In the genomic region with DNA sequence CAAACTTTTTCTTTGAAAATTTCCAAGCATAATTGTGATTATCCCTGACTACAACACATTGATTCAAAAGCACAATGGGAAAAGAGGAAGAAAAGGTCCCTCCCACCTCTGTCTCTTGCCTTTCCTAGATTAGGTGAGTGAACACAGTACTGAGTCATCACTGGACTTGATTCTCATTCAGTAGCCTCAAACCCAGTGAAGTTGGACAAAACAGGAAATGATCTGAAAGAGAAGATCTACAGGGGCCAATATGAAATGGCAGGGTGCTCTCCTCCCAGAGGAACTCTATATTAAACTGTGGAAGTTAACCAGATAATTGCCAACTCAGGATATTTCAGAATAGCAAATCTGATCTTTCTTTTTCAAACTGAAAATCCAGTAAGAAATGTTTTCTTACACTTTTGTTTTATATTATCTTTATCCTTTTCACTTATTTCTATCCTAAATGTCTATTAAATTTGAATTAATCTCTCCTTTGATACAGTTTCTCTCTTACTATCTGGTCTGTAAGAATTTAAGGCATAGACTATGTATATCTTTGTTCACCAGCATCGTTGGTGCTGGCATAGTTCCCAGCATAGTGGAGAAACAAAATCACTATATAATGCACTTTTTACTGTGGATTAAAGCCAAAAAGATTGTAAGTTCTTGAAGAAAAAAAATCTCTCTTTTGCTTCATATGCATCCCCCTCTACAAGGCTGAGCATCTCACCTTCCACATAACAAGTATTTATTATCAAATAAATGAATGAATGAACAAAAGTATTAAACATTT, we compare ENCODE assay signal across 8 cellular contexts. TPM values are rescaled to one million over a fixed set of nuclear protein-coding genes. Genes with fewer than 3 reads are reported as not detected.
DNase-seq lines count a peak whose midpoint lies in the region; ATAC-seq and TF ChIP-seq lines count a peak whose summit lies in the region.

No MANE protein-coding gene starts in this region.

- no peak overlapping the region for H3K4me3 ChIP-seq in OCI-LY7 (ENCODE audit: low read depth, low read length, poor library complexity, severe bottlenecking)

- no peak overlapping the region for H2AK5ac ChIP-seq in H9 (ENCODE audit: insufficient read length, low read length)

- no peaks in the 10 kb centered on the region for H4K20me1 ChIP-seq in OCI-LY7 (ENCODE audit: insufficient read depth, low read length)
- no peaks in the 10 kb centered on the region for H4K20me1 ChIP-seq in H9 (ENCODE audit: control insufficient read depth, insufficient read depth, insufficient read length)

- H3K4ac ChIP-seq in H9 (ENCODE audit: low read depth, low read length): no peak overlapping the region

- TF ChIP-seq CTCF in OCI-LY7 (conservative IDR thresholded peaks at IDR 0.05; ENCODE audit: low read length) (no peak), H9 (conservative IDR thresholded peaks at IDR 0.05) (no peak)

- peak overlapping the region; percentile 91 for H3K4me3 Mint-ChIP-seq in natural killer cell treated with Interleukin-12 subunit alpha and Interleukin-12 subunit beta and Interleukin-15 and Interleukin-18, amount 100 ng/mL, for 72 hours
- H3K4me3 Mint-ChIP-seq in H9: no peak overlapping the region

- H3K18ac ChIP-seq in H9 (ENCODE audit: insufficient read length, low read depth, low read length): no peak overlapping the region

- no peak overlapping the region for H3K23ac ChIP-seq in H9 (ENCODE audit: insufficient read length, low read depth, low read length)

- H3K79me1 ChIP-seq in H9 (ENCODE audit: insufficient read depth, low read depth, low read length, poor library complexity, severe bottlenecking): no peaks in the 10 kb centered on the region

- H2BK120ac ChIP-seq in H9 (ENCODE audit: low read depth, low read length, poor library complexity, severe bottlenecking): no peak overlapping the region

- peak overlapping the region; percentile 87 for H2AFZ ChIP-seq in OCI-LY7 (ENCODE audit: low read length)
- no peak overlapping the region for H2AFZ ChIP-seq in H9 (ENCODE audit: low read length)

- H3K27me3 ChIP-seq in H9 (ENCODE audit: insufficient read depth, low read length): no peaks in the 10 kb centered on the region

- H3K79me2 ChIP-seq in OCI-LY7 (ENCODE audit: insufficient read depth, low read depth, low read length) (no peaks in the 10 kb centered on the region), H9 (ENCODE audit: insufficient read depth, low read length) (no peaks in the 10 kb centered on the region)

- peaks cover 64% of the 10 kb centered on the region for H3K4me1 ChIP-seq in OCI-LY7 (ENCODE audit: insufficient read depth, low read length, poor library complexity, severe bottlenecking)
- H3K4me1 ChIP-seq in H9 (ENCODE audit: insufficient read depth, low read length): peaks cover 3% of the 10 kb centered on the region; the same call in 1 of the 2 replicates

- no peak overlapping the region for H2BK20ac ChIP-seq in H9 (ENCODE audit: low read depth, low read length, poor library complexity, severe bottlenecking)

- H2BK5ac ChIP-seq in H9 (ENCODE audit: insufficient read length, low read length): no peak overlapping the region

- intact Hi-C loops in OCI-LY7 (cut with micrococcal nuclease; ENCODE audit: unreplicated experiment): no loop called here

- peaks cover 87 to 88% of the 10 kb centered on the region in 2 donors for H3K4me1 Mint-ChIP-seq in natural killer cell treated with Interleukin-12 subunit alpha and Interleukin-12 subunit beta and Interleukin-15 and Interleukin-18, amount 100 ng/mL, for 72 hours (ENCODE audit: low read depth in 2 of 2)
- peaks cover 9% of the 10 kb centered on the region in 2 experiments for H3K4me1 Mint-ChIP-seq in H9

- no peak overlapping the region for H4K91ac ChIP-seq in H9 (ENCODE audit: insufficient read length, low read depth, low read length)

- H3K9me2 ChIP-seq in OCI-LY7 (ENCODE audit: insufficient read depth, low read length): no peaks in the 10 kb centered on the region

- no peaks in the 10 kb centered on the region for H3K36me3 Mint-ChIP-seq in natural killer cell treated with Interleukin-12 subunit alpha and Interleukin-12 subunit beta and Interleukin-15 and Interleukin-18, amount 100 ng/mL, for 72 hours
- H3K36me3 Mint-ChIP-seq in H9 (ENCODE audit: insufficient read depth in 1 of 3, low read depth in 3 of 3): no peaks in the 10 kb centered on the region

- peaks cover 6% of the 10 kb centered on the region for H3K9me3 Mint-ChIP-seq in natural killer cell treated with Interleukin-12 subunit alpha and Interleukin-12 subunit beta and Interleukin-15 and Interleukin-18, amount 100 ng/mL, for 72 hours
- H3K9me3 Mint-ChIP-seq in H9: no peaks in the 10 kb centered on the region

- ATAC-seq in HG02885 (IDR thresholded peaks at IDR 0.05; ENCODE audit: poor library complexity, unreplicated experiment): peak; percentile 67
- ATAC-seq in natural killer cell treated with Interleukin-12 subunit alpha and Interleukin-12 subunit beta and Interleukin-15 and Interleukin-18, amount 100 ng/mL, for 72 hours: peak in 1 of 2 donors; percentile 50

- H3K9me3 ChIP-seq in OCI-LY7 (ENCODE audit: low read length): no peaks in the 10 kb centered on the region
- no peaks in the 10 kb centered on the region for H3K9me3 ChIP-seq in H9 (ENCODE audit: control insufficient read depth, low read depth, low read length)

- no peaks in the 10 kb centered on the region for H3K36me3 ChIP-seq in OCI-LY7 (ENCODE audit: insufficient read depth, low read length)

- H3K9ac ChIP-seq in H9 (ENCODE audit: extremely low read depth, insufficient read length, low read length): no peak overlapping the region

- no peak overlapping the region for H3K56ac ChIP-seq in H9 (ENCODE audit: insufficient read length, low read depth, low read length)

- POLR2A ChIA-PET in OCI-LY7 (lab: Charles Lee): interaction anchor here (0.7 to 1.5 kb wide), 4 partner anchors 9 to 124 kb away, joined by 3 to 8 read pairs (median 4); no protein-coding TSS in a partner anchor

- H3K23me2 ChIP-seq in H9 (ENCODE audit: insufficient read length, low read depth, low read length, poor library complexity, severe bottlenecking): no peaks in the 10 kb centered on the region

- no peak overlapping the region for H4K8ac ChIP-seq in H9 (replicated peaks; ENCODE audit: insufficient read length, low read depth, low read length)

- peak overlapping the region; percentile 55 for H3K4me2 ChIP-seq in OCI-LY7 (ENCODE audit: low read length)
- H3K4me2 ChIP-seq in H9 (ENCODE audit: insufficient read depth, insufficient read length, low read length): no peak overlapping the region

- no peak overlapping the region for H2BK12ac ChIP-seq in H9 (ENCODE audit: insufficient read length, low read depth, low read length)

- peak; percentile 45 for DNase-seq in SIG-M5 treated with dmso at 0.1 percent for 504 hours (lab: John Stamatoyannopoulos, UW; ENCODE audit: unreplicated experiment)
- no peak for DNase-seq in SIG-M5 (lab: John Stamatoyannopoulos, UW)
- peak; percentile 55 for DNase-seq in OCI-LY7 (ENCODE audit: low spot score)
- DNase-seq in natural killer cell treated with Interleukin-12 subunit alpha and Interleukin-12 subunit beta and Interleukin-15 and Interleukin-18, amount 100 ng/mL, for 72 hours (ENCODE audit: low spot score): no peak
- DNase-seq in H9: no peak
- DNase-seq in stimulated activated CD4-positive, alpha-beta T cell treated with anti-CD3 and anti-CD28 coated beads, Interleukin-4, amount 100 ng/mL, for 1 hour: no peak
- DNase-seq in stimulated activated CD4-positive, alpha-beta T cell treated with anti-CD3 and anti-CD28 coated beads, Interleukin-15, amount 100 ng/mL, for 24 hours: no peak

- CTCF ChIA-PET in OCI-LY7 (lab: Charles Lee; ENCODE audit: unreplicated experiment): no interaction called here

- no TSS peak for BruUV-seq in OCI-LY7 (replicated peaks; lab: Mats Ljungman, UMichigan)

- H2BK15ac ChIP-seq in H9 (ENCODE audit: low read depth, low read length): no peak overlapping the region

- peak overlapping the region; percentile 95 to 96 for H3K27ac Mint-ChIP-seq in natural killer cell treated with Interleukin-12 subunit alpha and Interleukin-12 subunit beta and Interleukin-15 and Interleukin-18, amount 100 ng/mL, for 72 hours
- no peak overlapping the region for H3K27ac Mint-ChIP-seq in H9

- peak overlapping the region; percentile 18 for H3K27ac ChIP-seq in OCI-LY7 (ENCODE audit: low read depth, low read length, poor library complexity, severe bottlenecking)
- H3K27ac ChIP-seq in H9 (ENCODE audit: insufficient read length, low read depth, low read length): no peak overlapping the region

- H3K14ac ChIP-seq in H9 (ENCODE audit: insufficient read depth, low read length): no peak overlapping the region

- H3T11ph ChIP-seq in H9 (ENCODE audit: low read length): no peak overlapping the region

- H4K5ac ChIP-seq in H9 (ENCODE audit: insufficient read length, low read depth, low read length): no peak overlapping the region

- WGBS in H9 (ENCODE audit: extremely low coverage, insufficient read length, low lambda C conversion rate): no CpG with 5 or more reads among the region's 1 CpG

- no peaks in the 10 kb centered on the region for H3K27me3 Mint-ChIP-seq in natural killer cell treated with Interleukin-12 subunit alpha and Interleukin-12 subunit beta and Interleukin-15 and Interleukin-18, amount 100 ng/mL, for 72 hours
- H3K27me3 Mint-ChIP-seq in H9 (ENCODE audit: low read depth): peaks cover 4% of the 10 kb centered on the region; the same call in 1 of the 2 replicates

RNA-seq across cellular contexts. Expression of a gene that starts 41.4 kb away (rescaled TPM):
- total RNA-seq in OCI-LY7 (2014; rRNA removed; shearing (Covaris generic)): 90.0 and 108 TPM in 2 replicates
- 161 and 163 TPM in 2 replicates for total RNA-seq in OCI-LY7 (2022)
- total RNA-seq in natural killer cell treated with Interleukin-12 subunit alpha and Interleukin-12 subunit beta and Interleukin-15 and Interleukin-18, amount 100 ng/mL, for 72 hours: 100 to 1,000 TPM; 290 to 416 TPM
- total RNA-seq in H9 (2021): 0.48 and 0.98 TPM in 2 replicates

Comparison
In these comparisons a context has a peak if more than half of its experiments do, and no peak if none do; other contexts are left out.
1. DNase-seq: peak in SIG-M5 treated with dmso at 0.1 percent for 504 hours (single experiment) and OCI-LY7 (single experiment); none in SIG-M5 (single experiment), natural killer cell treated with Interleukin-12 subunit alpha and Interleukin-12 subunit beta and Interleukin-15 and Interleukin-18, amount 100 ng/mL, for 72 hours (single experiment), H9 (single experiment), stimulated activated CD4-positive, alpha-beta T cell treated with anti-CD3 and anti-CD28 coated beads, Interleukin-4, amount 100 ng/mL, for 1 hour (single experiment) and stimulated activated CD4-positive, alpha-beta T cell treated with anti-CD3 and anti-CD28 coated beads, Interleukin-15, amount 100 ng/mL, for 24 hours (single experiment).
2. H3K27ac Mint-ChIP-seq: peak in natural killer cell treated with Interleukin-12 subunit alpha and Interleukin-12 subunit beta and Interleukin-15 and Interleukin-18, amount 100 ng/mL, for 72 hours (2 of 2); none in H9 (0 of 3).
3. RNA of a gene that starts 41.4 kb away (total RNA-seq): 290 to 416 TPM in natural killer cell treated with Interleukin-12 subunit alpha and Interleukin-12 subunit beta and Interleukin-15 and Interleukin-18, amount 100 ng/mL, for 72 hours and 90.0 to 163 TPM in OCI-LY7; 0.48 to 0.98 TPM in H9; every median in the first group is over 10 times any median in the second.